ENCODE assay signal across 2 cellular contexts in genomic region chr11:46290021-46290420, GRCh38.
TF ChIP-seq lines count a peak whose summit lies in the region.

No MANE protein-coding gene starts in this region.

TF ChIP-seq in K562, 482 proteins besides CTCF, POLR2A, EP300 and RAD21:
- TF ChIP-seq ZBTB7A (IDR thresholded peaks at IDR 0.05; ENCODE audit: borderline replicate concordance, control insufficient read depth, low read depth, low read length): 0 out of 2 replicates have a peak, but pooled peaks have one; percentile 5
- TF ChIP-seq PREB (CRISPR knock-in tag; IDR thresholded peaks at IDR 0.05): 0 out of 2 replicates have a peak, but pooled peaks have one; percentile 53
- TF ChIP-seq ZNF609 (CRISPR knock-in tag; IDR thresholded peaks at IDR 0.05; ENCODE audit: borderline replicate concordance): no peak
- no peak for TF ChIP-seq ATF2 (CRISPR knock-in tag; IDR thresholded peaks at IDR 0.05)
- TF ChIP-seq SMAD4 (CRISPR knock-in tag; conservative IDR thresholded peaks at IDR 0.05): no peak
- 0 out of 2 replicates have a peak, but pooled peaks have one; percentile 9 for TF ChIP-seq ZNF143 (CRISPR knock-in tag; IDR thresholded peaks at IDR 0.05)
- no peak for TF ChIP-seq ZBED1 (IDR thresholded peaks at IDR 0.05)

TF ChIP-seq in HEK293T, 16 proteins besides CTCF, POLR2A, EP300 and RAD21:
- TF ChIP-seq BHLHE40 (IDR thresholded peaks at IDR 0.05; ENCODE audit: borderline replicate concordance) (no peak), CTBP1 (IDR thresholded peaks at IDR 0.05; ENCODE audit: borderline replicate concordance) (no peak), L3MBTL2 (conservative IDR thresholded peaks at IDR 0.05) (no peak), TARDBP (IDR thresholded peaks at IDR 0.05) (no peak), LEF1 (IDR thresholded peaks at IDR 0.05; ENCODE audit: borderline replicate concordance) (no peak), PKNOX1 (IDR thresholded peaks at IDR 0.05) (no peak), FOXK2 (IDR thresholded peaks at IDR 0.05) (no peak), ZNF384 (IDR thresholded peaks at IDR 0.05) (no peak), SP1 (IDR thresholded peaks at IDR 0.05) (no peak)
TF ChIP-seq in HEK293T: peak in this region for 0.
